In genomic region chr7:130277763-130278643, GRCh38 we compare ENCODE assay signal across 8 cellular contexts. TPM values are rescaled to one million over a fixed set of nuclear protein-coding genes. Genes with fewer than 3 reads are reported as not detected.
DNase-seq lines count a peak whose midpoint lies in the region; ATAC-seq and TF ChIP-seq lines count a peak whose summit lies in the region.

No MANE protein-coding gene starts in this region.

- no peak for DNase-seq in Right ventricle myocardium inferior (ENCODE audit: missing footprints)
- DNase-seq in cardiac septum (ENCODE audit: low spot score), result no peak
- peak; percentile 26 for DNase-seq in SHP77 treated with DMSO at 0.1 percent for 48 hours (lab: John Stamatoyannopoulos, UW)
- DNase-seq in fibroblast of mammary gland (ENCODE audit: low read depth), result peak; percentile 76
- DNase-seq in occipital lobe (lab: John Stamatoyannopoulos, UW), result peak; percentile 23
- no peak for DNase-seq in activated gamma-delta T cell (lab: John Stamatoyannopoulos, UW)
- DNase-seq in activated T-cell treated with anti-CD3 and anti-CD28 coated beads, Interleukin-2, amount 50 U/mL, for 48 hours, result no peak

- TF ChIP-seq CTCF in fibroblast of mammary gland (conservative IDR thresholded peaks at IDR 0.05; ENCODE audit: control insufficient read depth, insufficient read depth, low read depth, low read length), result peak; percentile 65

- peak; percentile 64 for ATAC-seq in Right ventricle myocardium inferior
- ATAC-seq in GM18868 (IDR thresholded peaks at IDR 0.05; ENCODE audit: unreplicated experiment), result no peak

- intact Hi-C loops in Right ventricle myocardium inferior (cut with DNase I) (loop anchor here (5.0 kb wide), 2 partner anchors 74 to 209 kb away; no protein-coding TSS in a partner anchor), cardiac septum (cut with DNase I) (loop anchor here (5.0 to 10.0 kb wide), 2 partner anchors 74 to 167 kb away; partner anchors contain the start of gene CEP41)

- no peak overlapping the region for H3K4me3 ChIP-seq in fibroblast of mammary gland (ENCODE audit: control insufficient read depth, low read depth, low read length)

RNA-seq across cellular contexts. Expression of gene CPA2, which starts 11.3 kb away (rescaled TPM):
- not detected for total RNA-seq in Right ventricle myocardium inferior
- not detected for total RNA-seq in cardiac septum
- total RNA-seq in occipital lobe, result not detected

RNA-seq across cellular contexts. Expression of gene CPA4, which starts 15.0 kb away (rescaled TPM):
- total RNA-seq in Right ventricle myocardium inferior (not detected), cardiac septum (0.16 TPM), occipital lobe (0.78 TPM)

Comparison
In these comparisons a context has a peak if more than half of its experiments do, and no peak if none do; other contexts are left out.
1. DNase-seq: peak in SHP77 treated with DMSO at 0.1 percent for 48 hours (single experiment), fibroblast of mammary gland (single experiment) and occipital lobe (single experiment); none in Right ventricle myocardium inferior (single experiment), cardiac septum (single experiment), activated gamma-delta T cell (single experiment) and activated T-cell treated with anti-CD3 and anti-CD28 coated beads, Interleukin-2, amount 50 U/mL, for 48 hours (0 of 2).